ENCODE assay signal across 32 cellular contexts in the genomic region with DNA sequence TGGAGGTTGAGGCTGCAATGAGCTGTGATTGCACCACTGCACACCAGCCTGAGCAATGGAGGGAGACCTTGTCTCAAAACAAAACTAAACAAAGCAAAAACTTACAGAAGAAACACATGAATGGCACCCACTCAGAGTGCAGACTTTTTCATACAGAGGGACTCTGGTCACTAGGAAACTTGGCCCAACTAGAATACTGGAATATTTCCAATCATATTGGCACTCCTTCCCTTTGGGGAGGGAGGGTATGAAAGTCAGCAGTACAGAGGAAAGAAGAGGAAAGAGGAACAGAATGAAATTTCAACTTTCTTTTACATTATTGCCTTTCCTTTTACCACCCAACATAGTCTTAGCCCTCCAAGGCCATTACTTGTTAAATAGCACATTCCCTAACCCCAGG. TPM values are rescaled to one million over a fixed set of nuclear protein-coding genes. Genes with fewer than 3 reads are reported as not detected.
"Had no signal": no experiment of that assay in that cellular context is flagged by ENCODE, and none has a peak within 500 bp of the region (broad histone marks: within the 10 kb centered on the region; RNA-seq: fewer than 3 reads in every experiment).

No MANE protein-coding gene starts in this region.

- H3K27ac ChIP-seq: ovary, parathyroid adenoma, psoas muscle, right lobe of liver, skin epidermis, spleen, thoracic aorta, thyroid gland, tibial nerve, upper lobe of left lung, uterus had no signal

- H3K4me3 ChIP-seq: ovary, psoas muscle, right lobe of liver, skin epidermis, smooth muscle cell, spleen, thoracic aorta, thyroid gland, tibial nerve, upper lobe of left lung, uterus had no signal

- H3K4me3 Mint-ChIP-seq: naive B cell; naive thymus-derived CD8-positive, alpha-beta T cell; natural killer cell treated with Interleukin-12 subunit alpha and Interleukin-12 subunit beta and Interleukin-15 and Interleukin-18, amount 100 ng/mL, for 72 hours; nephron progenitor cell; neural crest cell; stimulated activated memory B cell treated with anti-CD40 and anti-IgM and Interleukin-4, amounts not matched to agents 10 μg/mL and 1 μg/mL and 100 μg/mL, for 72 hours; stimulated activated naive CD8-positive, alpha-beta T cell treated with anti-CD3 and anti-CD28 coated beads, Interleukin-15, amount 100 ng/mL, for 72 hours had no signal

- H3K27me3 ChIP-seq: ovary, right lobe of liver, thyroid gland, tibial nerve, upper lobe of left lung, uterus had no signal

- H3K9me3 Mint-ChIP-seq: naive B cell; naive thymus-derived CD8-positive, alpha-beta T cell; natural killer cell treated with Interleukin-12 subunit alpha and Interleukin-12 subunit beta and Interleukin-15 and Interleukin-18, amount 100 ng/mL, for 72 hours; nephron progenitor cell; neural crest cell; stimulated activated memory B cell treated with anti-CD40 and anti-IgM and Interleukin-4, amounts not matched to agents 10 μg/mL and 1 μg/mL and 100 μg/mL, for 72 hours; stimulated activated naive CD8-positive, alpha-beta T cell treated with anti-CD3 and anti-CD28 coated beads, Interleukin-15, amount 100 ng/mL, for 72 hours had no signal

- H3K36me3 Mint-ChIP-seq: naive B cell; naive thymus-derived CD8-positive, alpha-beta T cell; natural killer cell treated with Interleukin-12 subunit alpha and Interleukin-12 subunit beta and Interleukin-15 and Interleukin-18, amount 100 ng/mL, for 72 hours; stimulated activated memory B cell treated with anti-CD40 and anti-IgM and Interleukin-4, amounts not matched to agents 10 μg/mL and 1 μg/mL and 100 μg/mL, for 72 hours had no signal

- DNase-seq: naive B cell; naive thymus-derived CD8-positive, alpha-beta T cell; nephron progenitor cell; occipital lobe; ovary; posterior cingulate gyrus; psoas muscle; right cardiac atrium; right lobe of liver; spleen; stimulated activated CD4-positive, alpha-beta T cell treated with anti-CD3 and anti-CD28 coated beads, Interleukin-12 subunit alpha, Interleukin-12 subunit beta, amount 100 ng/mL, for 4 hours; stimulated activated CD4-positive, alpha-beta T cell treated with anti-CD3 and anti-CD28 coated beads, Interleukin-1b, Interleukin-23, amount 100 ng/mL, for 48 hours; stimulated activated CD4-positive, alpha-beta T cell treated with anti-CD3 and anti-CD28 coated beads, Interleukin-4, amount 100 ng/mL, for 1 hour; stimulated activated CD4-positive, alpha-beta T cell treated with anti-CD3 and anti-CD28 coated beads, Interleukin-4, amount 100 ng/mL, for 4 hours; stimulated activated CD8-positive, alpha-beta memory T cell treated with anti-CD3 and anti-CD28 coated beads, Interleukin-4, amount 100 ng/mL, for 48 hours; stimulated activated naive CD4-positive, alpha-beta T cell; stimulated activated naive CD8-positive, alpha-beta T cell treated with anti-CD3 and anti-CD28 coated beads, Interleukin-15, amount 100 ng/mL, for 72 hours; stimulated activated naive CD8-positive, alpha-beta T cell treated with anti-CD3 and anti-CD28 coated beads, Interleukin-15, Interleukin-2, amounts not matched to agents 100 U/mL and 50 U/mL, for 24 hours; substantia nigra; thyroid gland; trophoblast cell; upper lobe of left lung; uterus had no signal

- H3K36me3 ChIP-seq: ovary, right lobe of liver, spleen, thoracic aorta, thyroid gland, tibial nerve, upper lobe of left lung, uterus had no signal

- H3K4me1 Mint-ChIP-seq: nephron progenitor cell; stimulated activated memory B cell treated with anti-CD40 and anti-IgM and Interleukin-4, amounts not matched to agents 10 μg/mL and 1 μg/mL and 100 μg/mL, for 72 hours had no signal

- H3K27ac Mint-ChIP-seq: natural killer cell treated with Interleukin-12 subunit alpha and Interleukin-12 subunit beta and Interleukin-15 and Interleukin-18, amount 100 ng/mL, for 72 hours; nephron progenitor cell; progenitor cell of endocrine pancreas; stimulated activated memory B cell treated with anti-CD40 and anti-IgM and Interleukin-4, amounts not matched to agents 10 μg/mL and 1 μg/mL and 100 μg/mL, for 72 hours had no signal

- ATAC-seq: naive thymus-derived CD8-positive, alpha-beta T cell; natural killer cell treated with Interleukin-12 subunit alpha and Interleukin-12 subunit beta and Interleukin-15 and Interleukin-18, amount 100 ng/mL, for 72 hours; psoas muscle; right cardiac atrium; stimulated activated memory B cell treated with anti-CD40 and anti-IgM and Interleukin-4, amounts not matched to agents 10 μg/mL and 1 μg/mL and 100 μg/mL, for 72 hours; stimulated activated naive CD8-positive, alpha-beta T cell treated with anti-CD3 and anti-CD28 coated beads, Interleukin-15, amount 100 ng/mL, for 72 hours; stimulated activated naive CD8-positive, alpha-beta T cell treated with anti-CD3 and anti-CD28 coated beads, Interleukin-15, Interleukin-2, amounts not matched to agents 100 U/mL and 50 U/mL, for 24 hours had no signal

- H3K4me1 ChIP-seq: parathyroid adenoma, psoas muscle, right lobe of liver, thyroid gland, tibial nerve, upper lobe of left lung, uterus had no signal

- H3K9me3 ChIP-seq: ovary, psoas muscle, right lobe of liver, spleen, thoracic aorta, thyroid gland, tibial nerve, upper lobe of left lung, uterus had no signal

RNA-seq across cellular contexts. Expression of gene HYDIN, which starts 30.5 kb away (rescaled TPM):
- total RNA-seq: naive thymus-derived CD8-positive, alpha-beta T cell; natural killer cell treated with Interleukin-12 subunit alpha and Interleukin-12 subunit beta and Interleukin-15 and Interleukin-18, amount 100 ng/mL, for 72 hours had no signal
- polyA plus RNA-seq: naive thymus-derived CD8-positive, alpha-beta T cell had no signal
